Comparison of ENCODE assay signal across 8 cellular contexts in genomic region chr6:133921249-133921859, GRCh38. TPM values are rescaled to one million over a fixed set of nuclear protein-coding genes. Genes with fewer than 3 reads are reported as not detected.
DNase-seq lines count a peak whose midpoint lies in the region; ATAC-seq, FAIRE-seq and TF ChIP-seq lines count a peak whose summit lies in the region.

No MANE protein-coding gene starts in this region.

- H3K4me1 Mint-ChIP-seq in activated T-helper 2 cell treated with anti-CD3 and anti-CD28 coated beads, Interferon-gamma antibody, Interleukin-2, Interleukin-4, amounts not matched to agents 10 μg/mL and 5 μg/mL and 100 μg/mL, durations not matched to agents 14 hours and 24 hours and 36 hours (ENCODE audit: low read depth), result peaks cover 3% of the 10 kb centered on the region

- no peak overlapping the region for H2BK5ac ChIP-seq in trophoblast cell (ENCODE audit: low read depth, low read length, poor library complexity)

- no peak overlapping the region for H4K12ac ChIP-seq in trophoblast cell (ENCODE audit: low read depth, low read length)

- WGBS in trophoblast cell (ENCODE audit: extremely low coverage, insufficient coverage, insufficient read length), result no CpG with 5 or more reads among the region's 6 CpGs

- H3K27ac ChIP-seq in trophoblast cell (ENCODE audit: low read depth, low read length) (no peak overlapping the region), upper lobe of right lung (no peak overlapping the region)

- no peak overlapping the region for H3K14ac ChIP-seq in trophoblast cell (ENCODE audit: low read length)

- H3K4me2 ChIP-seq in trophoblast cell (ENCODE audit: low read length), result no peak overlapping the region

- no peak overlapping the region for H3K4ac ChIP-seq in trophoblast cell (ENCODE audit: low read depth, low read length)

- H2AK5ac ChIP-seq in trophoblast cell (ENCODE audit: low read length), result no peak overlapping the region

- H3K9me3 Mint-ChIP-seq in activated T-helper 2 cell treated with anti-CD3 and anti-CD28 coated beads, Interferon-gamma antibody, Interleukin-2, Interleukin-4, amounts not matched to agents 10 μg/mL and 5 μg/mL and 100 μg/mL, durations not matched to agents 14 hours and 24 hours and 36 hours, result no peaks in the 10 kb centered on the region

- peak; percentile 75 for TF ChIP-seq CTCF in D721Med (IDR thresholded peaks at IDR 0.05; ENCODE audit: insufficient read depth, missing control alignments)
- peak; percentile 85 for TF ChIP-seq CTCF in upper lobe of right lung (IDR thresholded peaks at IDR 0.05)

- no peaks in the 10 kb centered on the region for H3K36me3 ChIP-seq in trophoblast cell (ENCODE audit: control insufficient read depth in 1 of 2, insufficient read depth in 2 of 2, low read length in 2 of 2)
- H3K36me3 ChIP-seq in upper lobe of right lung, result no peaks in the 10 kb centered on the region

- H3K18ac ChIP-seq in trophoblast cell (ENCODE audit: low read length), result no peak overlapping the region

- no peaks in the 10 kb centered on the region for H3K27me3 ChIP-seq in trophoblast cell (ENCODE audit: insufficient read depth, low read length)
- peaks cover 1% of the 10 kb centered on the region for H3K27me3 ChIP-seq in upper lobe of right lung

- no peak overlapping the region for H2AFZ ChIP-seq in trophoblast cell (ENCODE audit: insufficient read depth, low read length, poor library complexity)

- H3K36me3 Mint-ChIP-seq in activated T-helper 2 cell treated with anti-CD3 and anti-CD28 coated beads, Interferon-gamma antibody, Interleukin-2, Interleukin-4, amounts not matched to agents 10 μg/mL and 5 μg/mL and 100 μg/mL, durations not matched to agents 14 hours and 24 hours and 36 hours (ENCODE audit: low read depth), result no peaks in the 10 kb centered on the region

- no peaks in the 10 kb centered on the region for H3K9me3 ChIP-seq in trophoblast cell (ENCODE audit: insufficient read depth, low read depth, low read length)
- no peaks in the 10 kb centered on the region for H3K9me3 ChIP-seq in upper lobe of right lung

- no peak overlapping the region for H3K23ac ChIP-seq in trophoblast cell (ENCODE audit: low read length)

- H3K79me1 ChIP-seq in trophoblast cell (ENCODE audit: low read length), result no peaks in the 10 kb centered on the region

- no peak overlapping the region for H4K8ac ChIP-seq in trophoblast cell (ENCODE audit: low read depth, low read length)

- H3K4me3 Mint-ChIP-seq in activated T-helper 2 cell treated with anti-CD3 and anti-CD28 coated beads, Interferon-gamma antibody, Interleukin-2, Interleukin-4, amounts not matched to agents 10 μg/mL and 5 μg/mL and 100 μg/mL, durations not matched to agents 14 hours and 24 hours and 36 hours (ENCODE audit: low read depth), result no peak overlapping the region

- H3K9ac ChIP-seq in trophoblast cell (ENCODE audit: low read length), result no peak overlapping the region

- no peak overlapping the region for H3K27ac Mint-ChIP-seq in activated T-helper 2 cell treated with anti-CD3 and anti-CD28 coated beads, Interferon-gamma antibody, Interleukin-2, Interleukin-4, amounts not matched to agents 10 μg/mL and 5 μg/mL and 100 μg/mL, durations not matched to agents 14 hours and 24 hours and 36 hours

- intact Hi-C loops in activated T-helper 2 cell treated with anti-CD3 and anti-CD28 coated beads, Interferon-gamma antibody, Interleukin-2, Interleukin-4, amounts not matched to agents 10 μg/mL and 5 μg/mL and 100 μg/mL, durations not matched to agents 14 hours and 24 hours and 36 hours (cut with micrococcal nuclease), result loop anchor here (1.0 to 5.0 kb wide), 2 partner anchors 51 to 84 kb away; no protein-coding TSS in a partner anchor
- intact Hi-C loops in upper lobe of right lung (cut with DNase I), result loop anchor here (5.0 kb wide), 1 partner anchor 176 kb away; no protein-coding TSS in a partner anchor

- H4K91ac ChIP-seq in trophoblast cell (ENCODE audit: low read depth, low read length), result no peak overlapping the region

- no peak for FAIRE-seq in D721Med (lab: Jason Lieb, UNC)

- no peak overlapping the region for H2BK120ac ChIP-seq in trophoblast cell (ENCODE audit: insufficient read depth, low read length, poor library complexity)

- H3K4me3 ChIP-seq in trophoblast cell (ENCODE audit: low read depth, low read length) (no peak overlapping the region), upper lobe of right lung (no peak overlapping the region)

- no peak overlapping the region for H2BK12ac ChIP-seq in trophoblast cell (ENCODE audit: low read length)

- H3K79me2 ChIP-seq in trophoblast cell (ENCODE audit: control insufficient read depth, insufficient read depth, low read length, poor library complexity), result no peaks in the 10 kb centered on the region

- DNase-seq in D721Med (ENCODE audit: insufficient read length, low spot score) (peak; percentile 33), M059J (ENCODE audit: low read depth) (peak; percentile 83), SHP77 (lab: John Stamatoyannopoulos, UW) (peak; percentile 64 to 69), foreskin melanocyte (peak; percentile 63), trophoblast cell (peak; percentile 65 to 92), upper lobe of right lung (peak; percentile 69)
- DNase-seq in activated T-helper 2 cell treated with anti-CD3 and anti-CD28 coated beads, Interferon-gamma antibody, Interleukin-2, Interleukin-4, amounts not matched to agents 10 μg/mL and 5 μg/mL and 100 μg/mL, durations not matched to agents 14 hours and 24 hours and 36 hours (ENCODE audit: low spot score), result peak; percentile 60

- H3K27me3 Mint-ChIP-seq in activated T-helper 2 cell treated with anti-CD3 and anti-CD28 coated beads, Interferon-gamma antibody, Interleukin-2, Interleukin-4, amounts not matched to agents 10 μg/mL and 5 μg/mL and 100 μg/mL, durations not matched to agents 14 hours and 24 hours and 36 hours (ENCODE audit: low read depth), result peaks cover 27% of the 10 kb centered on the region

- ATAC-seq in GM21717 (IDR thresholded peaks at IDR 0.05; ENCODE audit: unreplicated experiment) (peak; percentile 48), upper lobe of right lung (peak; percentile 84)

- H3K4me1 ChIP-seq in trophoblast cell (ENCODE audit: control insufficient read depth in 1 of 2, insufficient read depth in 2 of 2, low read length in 2 of 2), result no peaks in the 10 kb centered on the region
- no peaks in the 10 kb centered on the region for H3K4me1 ChIP-seq in upper lobe of right lung

RNA-seq across cellular contexts. Expression of gene TBPL1, which starts 31.7 kb away (rescaled TPM):
- 45.2 and 56.6 TPM in 2 replicates for total RNA-seq in M059J (2014; rRNA removed; shearing (Covaris generic))
- total RNA-seq in activated T-helper 2 cell treated with anti-CD3 and anti-CD28 coated beads, Interferon-gamma antibody, Interleukin-2, Interleukin-4, amounts not matched to agents 10 μg/mL and 5 μg/mL and 100 μg/mL, durations not matched to agents 14 hours and 24 hours and 36 hours, result 29.7 and 31.2 TPM in 2 replicates
- 132 and 134 TPM in 2 replicates for polyA plus RNA-seq in trophoblast cell (2013)
- 18.7 TPM for total RNA-seq in upper lobe of right lung

RNA-seq across cellular contexts. Expression of gene TCF21, which starts 32.4 kb away (rescaled TPM):
- 0.07 TPM in 1 of 2 replicates, not detected in the other for total RNA-seq in M059J (2014; rRNA removed; shearing (Covaris generic))
- not detected in 2 replicates for total RNA-seq in activated T-helper 2 cell treated with anti-CD3 and anti-CD28 coated beads, Interferon-gamma antibody, Interleukin-2, Interleukin-4, amounts not matched to agents 10 μg/mL and 5 μg/mL and 100 μg/mL, durations not matched to agents 14 hours and 24 hours and 36 hours
- 0.01 TPM in 2 replicates for polyA plus RNA-seq in trophoblast cell (2013)
- 56.2 TPM for total RNA-seq in upper lobe of right lung

Comparison
In these comparisons a context has a peak if more than half of its experiments do, and no peak if none do; other contexts are left out.
1. DNase-seq: peak in every context shown above with its lines; median percentile 83 in M059J; 78 in trophoblast cell; 69 in upper lobe of right lung; 66 in SHP77; 63 in foreskin melanocyte; 60 in activated T-helper 2 cell treated with anti-CD3 and anti-CD28 coated beads, Interferon-gamma antibody, Interleukin-2, Interleukin-4, amounts not matched to agents 10 μg/mL and 5 μg/mL and 100 μg/mL, durations not matched to agents 14 hours and 24 hours and 36 hours; 33 in D721Med.
2. RNA of gene TCF21, which starts 32.4 kb away (total RNA-seq): 56.2 TPM in upper lobe of right lung (single experiment); 0.07 TPM in M059J and not detected in activated T-helper 2 cell treated with anti-CD3 and anti-CD28 coated beads, Interferon-gamma antibody, Interleukin-2, Interleukin-4, amounts not matched to agents 10 μg/mL and 5 μg/mL and 100 μg/mL, durations not matched to agents 14 hours and 24 hours and 36 hours; every median in the first group is over 10 times any median in the second.